ENCODE assay signal across 11 cellular contexts in genomic region chr12:46179693-46180452, GRCh38.
DNase-seq lines count a peak whose midpoint lies in the region; ATAC-seq, FAIRE-seq and TF ChIP-seq lines count a peak whose summit lies in the region.
"Had no signal": no experiment of that assay in that cellular context is flagged by ENCODE, and none has a peak within 500 bp of the region (broad histone marks: within the 10 kb centered on the region; RNA-seq: fewer than 3 reads in every experiment).

No MANE protein-coding gene starts in this region.

- ATAC-seq in activated CD4-positive, alpha-beta T cell treated with anti-CD3 and anti-CD28 coated beads for 36 hours, result no peak
- peak; percentile 29 for ATAC-seq in HG02610 (IDR thresholded peaks at IDR 0.05; ENCODE audit: unreplicated experiment)
- ATAC-seq in HG03439 (IDR thresholded peaks at IDR 0.05; ENCODE audit: unreplicated experiment), result no peak
- ATAC-seq in activated CD8-positive, alpha-beta T cell treated with anti-CD3 and anti-CD28 coated beads for 36 hours, result no peak

- no peaks in the 10 kb centered on the region for H3K36me3 ChIP-seq in small intestine (ENCODE audit: control insufficient read depth in 2 of 2, insufficient read depth in 2 of 2, low read length in 2 of 2)
- H3K36me3 ChIP-seq: SJCRH30 had no signal

- no peaks in the 10 kb centered on the region for H3K9me3 Mint-ChIP-seq in activated CD4-positive, alpha-beta T cell treated with anti-CD3 and anti-CD28 coated beads for 36 hours (ENCODE audit: low read depth)
- H3K9me3 Mint-ChIP-seq in activated CD8-positive, alpha-beta T cell treated with anti-CD3 and anti-CD28 coated beads for 36 hours, result no peaks in the 10 kb centered on the region

- no peak overlapping the region for H3K4me3 Mint-ChIP-seq in activated CD4-positive, alpha-beta T cell treated with anti-CD3 and anti-CD28 coated beads for 36 hours
- H3K4me3 Mint-ChIP-seq in activated CD8-positive, alpha-beta T cell treated with anti-CD3 and anti-CD28 coated beads for 36 hours, result no peak overlapping the region

- peak overlapping the region; percentile 5 for H3K27ac Mint-ChIP-seq in activated CD4-positive, alpha-beta T cell treated with anti-CD3 and anti-CD28 coated beads for 36 hours
- H3K27ac Mint-ChIP-seq in activated CD8-positive, alpha-beta T cell treated with anti-CD3 and anti-CD28 coated beads for 36 hours, result no peak overlapping the region

- no peak overlapping the region for H3K4me3 ChIP-seq in small intestine (ENCODE audit: low read depth in 1 of 2, low read length in 2 of 2)
- H3K4me3 ChIP-seq: SJCRH30 had no signal

- intact Hi-C loops in activated CD4-positive, alpha-beta T cell treated with anti-CD3 and anti-CD28 coated beads for 36 hours (cut with DNase I, micrococcal nuclease), result no loop called here
- intact Hi-C loops in activated CD8-positive, alpha-beta T cell treated with anti-CD3 and anti-CD28 coated beads for 36 hours (cut with micrococcal nuclease), result no loop called here

- FAIRE-seq in small intestine (lab: Jason Lieb, UNC), result peak; percentile 10
- FAIRE-seq: bronchial epithelial cell had no signal

- peak overlapping the region in 1 of 2 donors; percentile 82 for H3K27ac ChIP-seq in small intestine (ENCODE audit: low read depth in 1 of 2, low read length in 1 of 2)
- H3K27ac ChIP-seq: SJCRH30 had no signal

- no peaks in the 10 kb centered on the region for H3K27me3 Mint-ChIP-seq in activated CD4-positive, alpha-beta T cell treated with anti-CD3 and anti-CD28 coated beads for 36 hours
- H3K27me3 Mint-ChIP-seq in activated CD8-positive, alpha-beta T cell treated with anti-CD3 and anti-CD28 coated beads for 36 hours, result no peaks in the 10 kb centered on the region

- 19 to 59% (median 40%) methylated on average over 7 of the region's 7 CpGs for WGBS in small intestine, 3 donors

- no peaks in the 10 kb centered on the region for H3K9me3 ChIP-seq in small intestine (ENCODE audit: control insufficient read depth, low read depth)
- H3K9me3 ChIP-seq: SJCRH30 had no signal

- no peak for TF ChIP-seq CTCF in activated CD8-positive, alpha-beta T cell treated with anti-CD3 and anti-CD28 coated beads for 36 hours (IDR thresholded peaks at IDR 0.05)

- POLR2A ChIA-PET in activated CD4-positive, alpha-beta T cell treated with anti-CD3 and anti-CD28 coated beads for 36 hours (lab: Charles Lee), result no interaction called here
- POLR2A ChIA-PET in activated CD8-positive, alpha-beta T cell treated with anti-CD3 and anti-CD28 coated beads for 36 hours (lab: Charles Lee), result interaction anchor here (0.6 kb wide), 1 partner anchor 26 kb away, joined by 3 read pairs; no protein-coding TSS in a partner anchor

- no peaks in the 10 kb centered on the region for H3K27me3 ChIP-seq in small intestine (ENCODE audit: control insufficient read depth in 2 of 2, insufficient read depth in 2 of 2, low read length in 2 of 2)
- H3K27me3 ChIP-seq: SJCRH30 had no signal

- peaks cover 0 to 5% of the 10 kb centered on the region in 2 donors for H3K4me1 ChIP-seq in small intestine (ENCODE audit: control insufficient read depth in 2 of 2, insufficient read depth in 1 of 2, low read depth in 1 of 2, low read length in 1 of 2)
- H3K4me1 ChIP-seq: SJCRH30 had no signal

- H3K36me3 Mint-ChIP-seq in activated CD4-positive, alpha-beta T cell treated with anti-CD3 and anti-CD28 coated beads for 36 hours (ENCODE audit: low read depth), result peaks cover 22% of the 10 kb centered on the region
- peaks cover 18% of the 10 kb centered on the region for H3K36me3 Mint-ChIP-seq in activated CD8-positive, alpha-beta T cell treated with anti-CD3 and anti-CD28 coated beads for 36 hours (ENCODE audit: low read depth)

- H3K4me1 Mint-ChIP-seq in activated CD4-positive, alpha-beta T cell treated with anti-CD3 and anti-CD28 coated beads for 36 hours, result peaks cover 40% of the 10 kb centered on the region
- peaks cover 47% of the 10 kb centered on the region for H3K4me1 Mint-ChIP-seq in activated CD8-positive, alpha-beta T cell treated with anti-CD3 and anti-CD28 coated beads for 36 hours (ENCODE audit: low read depth)

- DNase-seq in activated CD4-positive, alpha-beta T cell treated with anti-CD3 and anti-CD28 coated beads for 36 hours, result no peak
- DNase-seq in activated CD4-positive, alpha-beta T cell treated with anti-CD3 and anti-CD28 coated beads, Interleukin-2, amount 50 U/mL, for 4 hours, result no peak
- peak; percentile 57 for DNase-seq in HT-29 (ENCODE audit: low spot score)
- peak; percentile 84 for DNase-seq in small intestine
- DNase-seq in retina, result no peak
- no peak for DNase-seq in activated CD8-positive, alpha-beta T cell treated with anti-CD3 and anti-CD28 coated beads for 36 hours
- DNase-seq: ACHN, SJCRH30 had no signal

- CTCF ChIA-PET in activated CD4-positive, alpha-beta T cell treated with anti-CD3 and anti-CD28 coated beads for 36 hours (lab: Charles Lee), result interaction anchor here (1.0 to 1.1 kb wide), 2 partner anchors 54 to 84 kb away, joined by 3 read pairs; no protein-coding TSS in a partner anchor
- CTCF ChIA-PET in activated CD8-positive, alpha-beta T cell treated with anti-CD3 and anti-CD28 coated beads for 36 hours (lab: Charles Lee), result interaction anchor here (0.5 to 1.6 kb wide), 2 partner anchors 35 to 90 kb away, joined by 3 read pairs; no protein-coding TSS in a partner anchor

Comparison
In these comparisons a context has a peak if more than half of its experiments do, and no peak if none do; other contexts are left out.
1. DNase-seq: peak in HT-29 (single experiment) and small intestine (single experiment); none in activated CD4-positive, alpha-beta T cell treated with anti-CD3 and anti-CD28 coated beads for 36 hours (single experiment), activated CD4-positive, alpha-beta T cell treated with anti-CD3 and anti-CD28 coated beads, Interleukin-2, amount 50 U/mL, for 4 hours (0 of 2), retina (single experiment) and activated CD8-positive, alpha-beta T cell treated with anti-CD3 and anti-CD28 coated beads for 36 hours (single experiment).